8 cellular contexts compared by ENCODE assay signal in genomic region chr2:219207254-219207883, GRCh38. TPM values are rescaled to one million over a fixed set of nuclear protein-coding genes. Genes with fewer than 3 reads are reported as not detected.
DNase-seq lines count a peak whose midpoint lies in the region; TF ChIP-seq lines count a peak whose summit lies in the region.

No MANE protein-coding gene starts in this region.

- TSS peak; percentile 84 for BruUV-seq in A673 (replicated peaks; lab: Mats Ljungman, UMichigan)

- POLR2A ChIA-PET in A673 (lab: Charles Lee; ENCODE audit: low non-redundant PET), result interaction anchor here (0.6 kb wide), 1 partner anchor 181 kb away, joined by 3 read pairs; no protein-coding TSS in a partner anchor

- DNase-seq in A673 (ENCODE audit: low spot score) (no peak), Karpas-422 (peak; percentile 41), coronary artery (ENCODE audit: low spot score) (no peak), H4 (ENCODE audit: low spot score) (no peak), UCSD-AML1 (lab: John Stamatoyannopoulos, UW; ENCODE audit: unreplicated experiment) (no peak), SKM-1 (lab: John Stamatoyannopoulos, UW; ENCODE audit: unreplicated experiment) (no peak), GM19240 (ENCODE audit: insufficient read length, low spot score) (no peak)

- H2AFZ ChIP-seq in Karpas-422 (ENCODE audit: low read length), result no peak overlapping the region

- TF ChIP-seq CTCF in A673 (conservative IDR thresholded peaks at IDR 0.05; ENCODE audit: low read depth, low read length) (no peak), coronary artery (IDR thresholded peaks at IDR 0.05) (no peak)

- CTCF ChIA-PET in A673 (lab: Charles Lee), result interaction anchor here (0.6 to 0.9 kb wide), 3 partner anchors 31 to 303 kb away, joined by 3 to 4 read pairs (median 4); partner anchors contain the start of gene CNPPD1

- no peaks in the 10 kb centered on the region for H3K9me3 ChIP-seq in A673 (ENCODE audit: low read depth, low read length, poor library complexity, severe bottlenecking)
- H3K9me3 ChIP-seq in Karpas-422 (ENCODE audit: low read length), result peaks cover 6% of the 10 kb centered on the region
- no peaks in the 10 kb centered on the region for H3K9me3 ChIP-seq in mucosa of stomach (ENCODE audit: control insufficient read depth, low read length)

- H3K27ac ChIP-seq in A673 (ENCODE audit: low read depth, low read length, poor library complexity, severe bottlenecking) (peak overlapping the region; percentile 68), Karpas-422 (ENCODE audit: low read length) (no peak overlapping the region), coronary artery (peak overlapping the region; percentile 92 to 94)

- H3K27me3 ChIP-seq in A673 (replicated peaks; ENCODE audit: insufficient read depth, low read depth, low read length, poor library complexity) (no peaks in the 10 kb centered on the region), Karpas-422 (ENCODE audit: low read length) (no peaks in the 10 kb centered on the region), mucosa of stomach (ENCODE audit: control insufficient read depth, insufficient read depth, low read length) (no peaks in the 10 kb centered on the region)

- H3K9ac ChIP-seq in Karpas-422 (ENCODE audit: low read length), result peak overlapping the region; percentile 86
- peak overlapping the region; percentile 18 for H3K9ac ChIP-seq in mucosa of stomach (ENCODE audit: low read length)

- intact Hi-C loops in A673 (cut with micrococcal nuclease; ENCODE audit: unreplicated experiment), result no loop called here

- no peaks in the 10 kb centered on the region for H3K79me2 ChIP-seq in Karpas-422 (ENCODE audit: low read length)

- H3K9me2 ChIP-seq in Karpas-422 (replicated peaks; ENCODE audit: insufficient read depth, low read length), result no peaks in the 10 kb centered on the region

- H3K4me1 ChIP-seq in A673 (ENCODE audit: insufficient read depth, low read length, poor library complexity, severe bottlenecking), result peaks cover 15% of the 10 kb centered on the region
- H3K4me1 ChIP-seq in Karpas-422 (ENCODE audit: low read length), result peaks cover 16% of the 10 kb centered on the region
- H3K4me1 ChIP-seq in mucosa of stomach (ENCODE audit: control insufficient read depth, insufficient read depth, low read length), result peaks cover 19% of the 10 kb centered on the region

- peaks cover 29% of the 10 kb centered on the region for H3K36me3 ChIP-seq in A673 (ENCODE audit: insufficient read depth, low read length, poor library complexity, severe bottlenecking)
- peaks cover 9% of the 10 kb centered on the region for H3K36me3 ChIP-seq in Karpas-422 (ENCODE audit: insufficient read depth, low read length)
- H3K36me3 ChIP-seq in mucosa of stomach (ENCODE audit: control insufficient read depth, insufficient read depth, low read length), result peaks cover 6% of the 10 kb centered on the region

- H4K20me1 ChIP-seq in Karpas-422 (ENCODE audit: insufficient read depth, low read depth, low read length), result no peaks in the 10 kb centered on the region

- peak overlapping the region; percentile 75 for H3K4me3 ChIP-seq in A673 (ENCODE audit: low read depth, low read length, poor library complexity, severe bottlenecking)
- H3K4me3 ChIP-seq in Karpas-422 (ENCODE audit: low read length), result peak overlapping the region; percentile 76
- H3K4me3 ChIP-seq in coronary artery, result peak overlapping the region; percentile 79
- H3K4me3 ChIP-seq in mucosa of stomach (ENCODE audit: low read length), result peak overlapping the region; percentile 52

- H3K4me2 ChIP-seq in Karpas-422 (ENCODE audit: low read depth, low read length, poor library complexity, severe bottlenecking), result peak overlapping the region; percentile 85

RNA-seq across cellular contexts. Expression of gene ZFAND2B, which starts 0.8 kb away (rescaled TPM):
- 20.0 and 23.7 TPM in 2 replicates for total RNA-seq in A673 (2021)
- 28.0 and 37.6 TPM in 2 replicates for total RNA-seq in Karpas-422 (2014; rRNA removed; shearing (Covaris generic); ENCODE audit: low replicate concordance)
- total RNA-seq in H4 (2014; rRNA removed; shearing (Covaris generic)), result 22.7 and 37.4 TPM in 2 replicates

RNA-seq across cellular contexts. Expression of gene ABCB6, which starts 11.4 kb away (rescaled TPM):
- 87.7 and 101 TPM in 2 replicates for total RNA-seq in A673 (2021)
- total RNA-seq in Karpas-422 (2014; rRNA removed; shearing (Covaris generic); ENCODE audit: low replicate concordance), result 14.3 and 28.4 TPM in 2 replicates
- 47.2 and 47.4 TPM in 2 replicates for total RNA-seq in H4 (2014; rRNA removed; shearing (Covaris generic))

RNA-seq across cellular contexts. Expression of gene ATG9A, which starts 22.1 kb away (rescaled TPM):
- 50.0 and 55.6 TPM in 2 replicates for total RNA-seq in A673 (2021)
- total RNA-seq in Karpas-422 (2014; rRNA removed; shearing (Covaris generic); ENCODE audit: low replicate concordance), result 16.6 and 25.9 TPM in 2 replicates
- 46.4 and 73.6 TPM in 2 replicates for total RNA-seq in H4 (2014; rRNA removed; shearing (Covaris generic))

RNA-seq across cellular contexts. Expression of gene ANKZF1, which starts 22.2 kb away (rescaled TPM):
- 30.6 and 39.1 TPM in 2 replicates for total RNA-seq in A673 (2021)
- total RNA-seq in Karpas-422 (2014; rRNA removed; shearing (Covaris generic); ENCODE audit: low replicate concordance), result 159 and 230 TPM in 2 replicates
- total RNA-seq in H4 (2014; rRNA removed; shearing (Covaris generic)), result 9.2 and 17.2 TPM in 2 replicates

RNA-seq across cellular contexts. Expression of gene RETREG2, which starts 29.3 kb away (rescaled TPM):
- 53.1 and 59.0 TPM in 2 replicates for total RNA-seq in A673 (2021)
- total RNA-seq in Karpas-422 (2014; rRNA removed; shearing (Covaris generic); ENCODE audit: low replicate concordance), result 61.1 and 93.8 TPM in 2 replicates
- total RNA-seq in H4 (2014; rRNA removed; shearing (Covaris generic)), result 52.8 and 53.3 TPM in 2 replicates
